In genomic region chr15:79208179-79208578, GRCh38 we compare ENCODE assay signal across 1 cellular context.
A peak's percentile ranks its signal among the peaks of the same experiment; 100 is the strongest.
TF ChIP-seq lines count a peak whose summit lies in the region.

No MANE protein-coding gene starts in this region.

TF ChIP-seq in HEK293, 187 proteins besides CTCF, POLR2A, EP300 and RAD21 (continued from another document):
- peak; percentile 88 for TF ChIP-seq REST (tag by site-specific recombination; IDR thresholded peaks at IDR 0.05)
- no peak for TF ChIP-seq ZNF292 (tag by site-specific recombination; IDR thresholded peaks at IDR 0.05; ENCODE audit: borderline replicate concordance, low read depth)
- no peak for TF ChIP-seq KLF7 (tag by site-specific recombination; IDR thresholded peaks at IDR 0.05; ENCODE audit: borderline replicate concordance)
- no peak for TF ChIP-seq ZNF274 (IDR thresholded peaks at IDR 0.05; ENCODE audit: low read length)
- no peak for TF ChIP-seq ZNF274 (tag by site-specific recombination; IDR thresholded peaks at IDR 0.05; ENCODE audit: borderline replicate concordance)
